10 cellular contexts compared by ENCODE assay signal in genomic region chr11:9138133-9138453, GRCh38. TPM values are rescaled to one million over a fixed set of nuclear protein-coding genes. Genes with fewer than 3 reads are reported as not detected.
DNase-seq lines count a peak whose midpoint lies in the region; ATAC-seq and TF ChIP-seq lines count a peak whose summit lies in the region.
"Had no signal": no experiment of that assay in that cellular context is flagged by ENCODE, and none has a peak within 500 bp of the region (broad histone marks: within the 10 kb centered on the region; RNA-seq: fewer than 3 reads in every experiment).

No MANE protein-coding gene starts in this region.

- H3K27me3 ChIP-seq in breast epithelium (no peaks in the 10 kb centered on the region), stomach (no peaks in the 10 kb centered on the region)

- no peak for TF ChIP-seq EP300 in stomach (IDR thresholded peaks at IDR 0.05)

- H3K36me3 Mint-ChIP-seq in activated CD8-positive, alpha-beta memory T cell treated with anti-CD3 and anti-CD28 coated beads, Interleukin-2, amount 10 ng/mL, durations not matched to agents 7 days and 5 days: no peaks in the 10 kb centered on the region
- H3K36me3 Mint-ChIP-seq: IgD-negative memory B cell had no signal

- ATAC-seq in activated CD8-positive, alpha-beta memory T cell treated with anti-CD3 and anti-CD28 coated beads, Interleukin-2, amount 10 ng/mL, durations not matched to agents 7 days and 5 days: peak; percentile 17

- CTCF ChIA-PET in activated CD8-positive, alpha-beta memory T cell treated with anti-CD3 and anti-CD28 coated beads, Interleukin-2, amount 10 ng/mL, durations not matched to agents 7 days and 5 days (lab: Charles Lee): interaction anchor here (0.5 to 2.9 kb wide), 48 partner anchors 9 to 832 kb away, joined by 3 to 79 read pairs (median 4); partner anchors contain the start of genes NRIP3 and TMEM9B

- H3K9me3 ChIP-seq in breast epithelium (no peaks in the 10 kb centered on the region), stomach (no peaks in the 10 kb centered on the region)
- H3K9me3 ChIP-seq: psoas muscle had no signal

- no peaks in the 10 kb centered on the region for H3K9me3 Mint-ChIP-seq in activated CD8-positive, alpha-beta memory T cell treated with anti-CD3 and anti-CD28 coated beads, Interleukin-2, amount 10 ng/mL, durations not matched to agents 7 days and 5 days (ENCODE audit: low read depth)
- H3K9me3 Mint-ChIP-seq: IgD-negative memory B cell had no signal

- WGBS in stomach, 5 donors: 42 to 61% (median 57%) methylated on average over 3 of the region's 3 CpGs

- no peak overlapping the region for H3K27ac Mint-ChIP-seq in activated CD8-positive, alpha-beta memory T cell treated with anti-CD3 and anti-CD28 coated beads, Interleukin-2, amount 10 ng/mL, durations not matched to agents 7 days and 5 days
- H3K27ac Mint-ChIP-seq: IgD-negative memory B cell had no signal

- no peak overlapping the region for H3K4me3 ChIP-seq in breast epithelium
- H3K4me3 ChIP-seq in stomach: no peak overlapping the region
- H3K4me3 ChIP-seq: psoas muscle had no signal

- TF ChIP-seq CTCF in breast epithelium (IDR thresholded peaks at IDR 0.05) (no peak), stomach (IDR thresholded peaks at IDR 0.05) (no peak)

- H3K36me3 ChIP-seq in breast epithelium (no peaks in the 10 kb centered on the region), stomach (peaks cover 9 to 49% (median 40%) of the 10 kb centered on the region in 4 donors)

- H3K27ac ChIP-seq in breast epithelium (peak overlapping the region; percentile 78 to 89), stomach (peak overlapping the region; percentile 8 to 81 (median 78))
- H3K27ac ChIP-seq: psoas muscle had no signal

- no peaks in the 10 kb centered on the region for H3K27me3 Mint-ChIP-seq in activated CD8-positive, alpha-beta memory T cell treated with anti-CD3 and anti-CD28 coated beads, Interleukin-2, amount 10 ng/mL, durations not matched to agents 7 days and 5 days
- H3K27me3 Mint-ChIP-seq: IgD-negative memory B cell had no signal

- H3K4me1 ChIP-seq in breast epithelium (peaks cover 4 to 18% of the 10 kb centered on the region in 2 donors), stomach (peaks cover 27 to 44% (median 37%) of the 10 kb centered on the region in 4 donors)
- H3K4me1 ChIP-seq: psoas muscle had no signal

- TF ChIP-seq POLR2A in breast epithelium (IDR thresholded peaks at IDR 0.05) (no peak), stomach (IDR thresholded peaks at IDR 0.05) (no peak)

- peaks cover 21% of the 10 kb centered on the region for H3K4me1 Mint-ChIP-seq in activated CD8-positive, alpha-beta memory T cell treated with anti-CD3 and anti-CD28 coated beads, Interleukin-2, amount 10 ng/mL, durations not matched to agents 7 days and 5 days

- intact Hi-C loops in breast epithelium (cut with DNase I; ENCODE audit: low total_unique reads) (no loop called here), stomach (cut with DNase I; ENCODE audit: low total_unique reads) (loop anchor here (5.0 kb wide), 1 partner anchor 121 kb away; no protein-coding TSS in a partner anchor)

- DNase-seq in activated CD8-positive, alpha-beta memory T cell treated with anti-CD3 and anti-CD28 coated beads, Interleukin-2, amount 10 ng/mL, durations not matched to agents 7 days and 5 days: no peak
- DNase-seq in activated CD8-positive, alpha-beta memory T cell treated with anti-CD3 and anti-CD28 coated beads for 24 hours: no peak
- DNase-seq in NCI-H2029 treated with DMSO at 0.1 percent for 48 hours (lab: John Stamatoyannopoulos, UW) (peak; percentile 97), breast epithelium (ENCODE audit: low spot score in 2 of 2) (no peak), stomach (no peak), cerebellar cortex (ENCODE audit: low spot score) (no peak), MV-4-11 (lab: John Stamatoyannopoulos, UW) (no peak), SKM-1 treated with dmso at 0.1 percent for 144 hours (lab: John Stamatoyannopoulos, UW; ENCODE audit: unreplicated experiment) (no peak)

- H3K4me3 Mint-ChIP-seq in activated CD8-positive, alpha-beta memory T cell treated with anti-CD3 and anti-CD28 coated beads, Interleukin-2, amount 10 ng/mL, durations not matched to agents 7 days and 5 days: no peak overlapping the region
- H3K4me3 Mint-ChIP-seq: IgD-negative memory B cell had no signal

RNA-seq across cellular contexts. Expression of gene SCUBE2, which starts 46.7 kb away (rescaled TPM):
- not detected for total RNA-seq in activated CD8-positive, alpha-beta memory T cell treated with anti-CD3 and anti-CD28 coated beads, Interleukin-2, amount 10 ng/mL, durations not matched to agents 7 days and 5 days
- total RNA-seq in breast epithelium (100 to 1,000 TPM in 1 of 3 donors, 10 to 100 TPM in 2; 35.7 to 139 (median 78.7) TPM), stomach (10 to 100 TPM in 4 of 5 donors, 1 to 10 TPM in 1; 1.7 to 29.8 (median 26.6) TPM)
- 10 to 100 TPM; 10.6 to 37.1 (median 14.7) TPM for polyA plus RNA-seq in stomach
- polyA plus RNA-seq: IgD-negative memory B cell had no signal
